Comparison of ENCODE assay signal across 12 cellular contexts in the genomic region with DNA sequence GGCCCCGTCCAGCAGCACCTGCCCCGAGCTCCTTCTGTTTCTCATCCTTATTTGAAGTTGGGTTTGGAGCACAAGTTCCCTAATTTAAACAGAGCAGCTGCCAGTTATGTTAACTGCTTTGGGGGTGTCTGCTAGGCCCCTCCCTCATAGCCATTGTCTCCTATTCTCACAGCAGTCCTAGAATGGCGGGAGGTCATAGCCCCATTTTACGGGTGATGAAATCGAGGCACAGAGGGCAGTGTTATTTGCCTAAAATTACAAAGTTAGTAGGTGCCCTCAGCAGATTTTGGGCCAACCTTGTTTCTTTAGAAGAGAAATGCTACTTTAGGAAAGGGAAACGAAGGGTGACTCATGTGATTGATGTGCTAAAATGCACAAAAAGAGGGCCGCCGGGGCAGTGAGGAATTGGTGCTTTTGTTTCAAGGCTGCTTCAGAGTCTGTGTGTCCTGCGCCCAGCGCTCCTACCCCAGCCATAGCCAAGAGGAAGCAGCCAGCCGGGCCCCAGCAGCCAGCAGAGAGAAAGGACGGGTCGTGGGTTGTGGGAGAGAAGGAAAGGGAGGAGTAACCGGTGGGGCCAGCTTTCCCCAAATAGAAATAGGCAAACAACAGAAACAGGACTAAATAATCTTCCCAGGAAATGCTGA. TPM values are rescaled to one million over a fixed set of nuclear protein-coding genes. Genes with fewer than 3 reads are reported as not detected.
DNase-seq lines count a peak whose midpoint lies in the region; ATAC-seq and TF ChIP-seq lines count a peak whose summit lies in the region.
"Had no signal": no experiment of that assay in that cellular context is flagged by ENCODE, and none has a peak within 500 bp of the region (broad histone marks: within the 10 kb centered on the region; RNA-seq: fewer than 3 reads in every experiment).

No MANE protein-coding gene starts in this region.

- ATAC-seq in WTC11 = peak; percentile 59
- ATAC-seq in CD4-positive, alpha-beta T cell (ENCODE audit: poor library complexity) = no peak

- H3K9me2 ChIP-seq in hepatocyte (replicated peaks; ENCODE audit: insufficient read depth) = no peaks in the 10 kb centered on the region

- H4K20me1 ChIP-seq in hepatocyte (ENCODE audit: insufficient read depth, poor library complexity, severe bottlenecking) = no peaks in the 10 kb centered on the region

- H3K9me3 Mint-ChIP-seq in T-helper 1 cell treated with Interleukin-12 subunit alpha and Interleukin-12 subunit beta and Interleukin-4 antibody, amounts not matched to agents 30 μg/mL and 1 μg/mL, for 36 hours = no peaks in the 10 kb centered on the region
- no peaks in the 10 kb centered on the region for H3K9me3 Mint-ChIP-seq in WTC11
- no peaks in the 10 kb centered on the region for H3K9me3 Mint-ChIP-seq in CD4-positive, alpha-beta T cell

- no peak overlapping the region for H3K4me3 Mint-ChIP-seq in T-helper 1 cell treated with Interleukin-12 subunit alpha and Interleukin-12 subunit beta and Interleukin-4 antibody, amounts not matched to agents 30 μg/mL and 1 μg/mL, for 36 hours
- no peak overlapping the region; the same call in 1 of the 2 replicates for H3K4me3 Mint-ChIP-seq in WTC11
- no peak overlapping the region for H3K4me3 Mint-ChIP-seq in CD4-positive, alpha-beta T cell

- whole genome bisulfite sequencing in hepatocyte (ENCODE audit: low lambda C conversion rate, missing lambda C conversion rate) = 69% methylated on average over 14 of the region's 14 CpGs
- WGBS in testis, 2 donors = 46 to 52% methylated on average over 14 of the region's 14 CpGs

- peaks cover 19% of the 10 kb centered on the region for H3K4me1 Mint-ChIP-seq in T-helper 1 cell treated with Interleukin-12 subunit alpha and Interleukin-12 subunit beta and Interleukin-4 antibody, amounts not matched to agents 30 μg/mL and 1 μg/mL, for 36 hours (ENCODE audit: low read depth)
- H3K4me1 Mint-ChIP-seq in WTC11 = peaks cover 47% of the 10 kb centered on the region
- peaks cover 10% of the 10 kb centered on the region for H3K4me1 Mint-ChIP-seq in CD4-positive, alpha-beta T cell (ENCODE audit: low read depth)

- no peaks in the 10 kb centered on the region for H3K27me3 Mint-ChIP-seq in T-helper 1 cell treated with Interleukin-12 subunit alpha and Interleukin-12 subunit beta and Interleukin-4 antibody, amounts not matched to agents 30 μg/mL and 1 μg/mL, for 36 hours (ENCODE audit: low read depth)
- no peaks in the 10 kb centered on the region; the same call in 1 of the 2 replicates for H3K27me3 Mint-ChIP-seq in WTC11 (ENCODE audit: low read depth)
- H3K27me3 Mint-ChIP-seq in CD4-positive, alpha-beta T cell = no peaks in the 10 kb centered on the region

- H3K36me3 Mint-ChIP-seq in T-helper 1 cell treated with Interleukin-12 subunit alpha and Interleukin-12 subunit beta and Interleukin-4 antibody, amounts not matched to agents 30 μg/mL and 1 μg/mL, for 36 hours (ENCODE audit: low read depth) = peaks cover 19% of the 10 kb centered on the region
- H3K36me3 Mint-ChIP-seq in WTC11 = peaks cover 26% of the 10 kb centered on the region
- peaks cover 5% of the 10 kb centered on the region for H3K36me3 Mint-ChIP-seq in CD4-positive, alpha-beta T cell (ENCODE audit: low read depth)

- H3K27me3 ChIP-seq in hepatocyte (no peaks in the 10 kb centered on the region), testis (no peaks in the 10 kb centered on the region), Peyer's patch (no peaks in the 10 kb centered on the region)
- H3K27me3 ChIP-seq in CD4-positive, alpha-beta T cell (ENCODE audit: control insufficient read depth, insufficient read depth, low read length) = no peaks in the 10 kb centered on the region

- TF ChIP-seq POLR2A in testis (IDR thresholded peaks at IDR 0.05) (no peak), Peyer's patch (IDR thresholded peaks at IDR 0.05) (no peak)

- H3K4me1 ChIP-seq in hepatocyte (ENCODE audit: insufficient read depth) = peaks cover 26% of the 10 kb centered on the region
- H3K4me1 ChIP-seq in testis = peaks cover 5% of the 10 kb centered on the region
- H3K4me1 ChIP-seq in Peyer's patch = peaks cover 0 to 20% (median 0%) of the 10 kb centered on the region in 4 donors

- peak overlapping the region; percentile 41 for H3K27ac Mint-ChIP-seq in T-helper 1 cell treated with Interleukin-12 subunit alpha and Interleukin-12 subunit beta and Interleukin-4 antibody, amounts not matched to agents 30 μg/mL and 1 μg/mL, for 36 hours
- H3K27ac Mint-ChIP-seq in WTC11 = peak overlapping the region; percentile 43
- no peak overlapping the region for H3K27ac Mint-ChIP-seq in CD4-positive, alpha-beta T cell

- H3K4me3 ChIP-seq in hepatocyte = no peak overlapping the region
- no peak overlapping the region for H3K4me3 ChIP-seq in testis
- no peak overlapping the region for H3K4me3 ChIP-seq in Peyer's patch

- H3K36me3 ChIP-seq in hepatocyte (replicated peaks; ENCODE audit: insufficient read depth, low read depth) = no peaks in the 10 kb centered on the region
- no peaks in the 10 kb centered on the region for H3K36me3 ChIP-seq in testis (ENCODE audit: low read depth, missing control alignments)
- peaks cover 0 to 25% (median 0%) of the 10 kb centered on the region in 3 donors for H3K36me3 ChIP-seq in Peyer's patch

- H3K27ac ChIP-seq in hepatocyte (peak overlapping the region; percentile 39), testis (peak overlapping the region in 1 of 2 donors; percentile 69), Peyer's patch (no peak overlapping the region)
- no peak overlapping the region for H3K27ac ChIP-seq in CD4-positive, alpha-beta T cell (ENCODE audit: low read depth, low read length)
- H3K27ac ChIP-seq: HL-60 had no signal

- CTCF ChIA-PET in WTC11 (lab: Charles Lee) = interaction anchor here (1.0 to 1.7 kb wide), 4 partner anchors 46 to 63 kb away, joined by 3 to 11 read pairs (median 4); no protein-coding TSS in a partner anchor
- CTCF ChIA-PET in CD4-positive, alpha-beta T cell (lab: Charles Lee) = no interaction called here

- intact Hi-C loops in testis (cut with DNase I; ENCODE audit: low total_unique reads) = no loop called here
- intact Hi-C loops in CD4-positive, alpha-beta T cell (cut with DNase I, micrococcal nuclease) = no loop called here

- DNase-seq in T-helper 1 cell (no peak), WTC11 (ENCODE audit: low spot score) (no peak), hepatocyte (ENCODE audit: low spot score) (no peak), testis (peak; percentile 34), Peyer's patch (no peak), pons (ENCODE audit: low spot score) (no peak)
- DNase-seq in CD4-positive, alpha-beta T cell = no peak
- DNase-seq: activated CD4-positive, alpha-beta T cell treated with anti-CD3 and anti-CD28 coated beads for 1 hour; NCI-H69; occipital lobe had no signal

- POLR2A ChIA-PET in WTC11 (lab: Charles Lee) = no interaction called here
- POLR2A ChIA-PET in CD4-positive, alpha-beta T cell (lab: Charles Lee) = no interaction called here

- no peak overlapping the region for H2AFZ ChIP-seq in hepatocyte

- H3K9me3 ChIP-seq in hepatocyte (ENCODE audit: low read depth) = no peaks in the 10 kb centered on the region
- H3K9me3 ChIP-seq in testis = no peaks in the 10 kb centered on the region
- H3K9me3 ChIP-seq in Peyer's patch = no peaks in the 10 kb centered on the region
- no peaks in the 10 kb centered on the region for H3K9me3 ChIP-seq in CD4-positive, alpha-beta T cell (ENCODE audit: control insufficient read depth, low read length)

- TF ChIP-seq CTCF in WTC11 (IDR thresholded peaks at IDR 0.05) = no peak
- no peak for TF ChIP-seq CTCF in hepatocyte (IDR thresholded peaks at IDR 0.05; ENCODE audit: poor library complexity)
- TF ChIP-seq CTCF in testis (IDR thresholded peaks at IDR 0.05) = no peak
- no peak for TF ChIP-seq CTCF in Peyer's patch (IDR thresholded peaks at IDR 0.05)
- no peak for TF ChIP-seq CTCF in CD4-positive, alpha-beta T cell (IDR thresholded peaks at IDR 0.05)

- peak overlapping the region; percentile 43 for H3K4me2 ChIP-seq in hepatocyte

- peaks cover 52% of the 10 kb centered on the region for H3K79me2 ChIP-seq in hepatocyte

TF ChIP-seq in WTC11, 78 proteins besides CTCF, POLR2A, EP300 and RAD21 (continues in another document):
- TF ChIP-seq ZNF396 (CRISPR knock-in tag; IDR thresholded peaks at IDR 0.05; ENCODE audit: borderline replicate concordance) (no peak), ZBTB21 (CRISPR knock-in tag; IDR thresholded peaks at IDR 0.05; ENCODE audit: borderline replicate concordance) (no peak), ZNF121 (CRISPR knock-in tag; IDR thresholded peaks at IDR 0.05) (no peak)
- TF ChIP-seq, protein P1, sequence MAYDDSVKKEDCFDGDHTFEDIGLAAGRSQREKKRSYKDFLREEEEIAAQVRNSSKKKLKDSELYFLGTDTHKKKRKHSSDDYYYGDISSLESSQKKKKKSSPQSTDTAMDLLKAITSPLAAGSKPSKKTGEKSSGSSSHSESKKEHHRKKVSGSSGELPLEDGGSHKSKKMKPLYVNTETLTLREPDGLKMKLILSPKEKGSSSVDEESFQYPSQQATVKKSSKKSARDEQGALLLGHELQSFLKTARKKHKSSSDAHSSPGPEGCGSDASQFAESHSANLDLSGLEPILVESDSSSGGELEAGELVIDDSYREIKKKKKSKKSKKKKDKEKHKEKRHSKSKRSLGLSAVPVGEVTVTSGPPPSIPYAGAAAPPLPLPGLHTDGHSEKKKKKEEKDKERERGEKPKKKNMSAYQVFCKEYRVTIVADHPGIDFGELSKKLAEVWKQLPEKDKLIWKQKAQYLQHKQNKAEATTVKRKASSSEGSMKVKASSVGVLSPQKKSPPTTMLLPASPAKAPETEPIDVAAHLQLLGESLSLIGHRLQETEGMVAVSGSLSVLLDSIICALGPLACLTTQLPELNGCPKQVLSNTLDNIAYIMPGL (CRISPR knock-in tag; IDR thresholded peaks at IDR 0.05) = no peak

RNA-seq across cellular contexts. Expression of a gene that starts 13.0 kb away (rescaled TPM):
- 13.3 to 15.8 TPM (median 13.9 TPM) in 3 replicates for total RNA-seq in WTC11 (2021)
- total RNA-seq in hepatocyte = 10.6 and 12.1 TPM in 2 replicates
- 9.3 and 11.6 TPM in 2 replicates for polyA plus RNA-seq in hepatocyte
- total RNA-seq in testis = 1 to 10 TPM; 8.2 to 8.6 TPM
- polyA plus RNA-seq in testis (ENCODE audit: insufficient read depth, low read depth, low replicate concordance) = 16.6 TPM
- 10 to 100 TPM in 1 of 4 donors, 1 to 10 TPM in 3; 6.2 to 10.7 (median 7.3) TPM for total RNA-seq in Peyer's patch
- 1 to 10 TPM; 1.1 to 1.8 TPM for total RNA-seq in CD4-positive, alpha-beta T cell
